In genomic region chr15:40982855-40983254, GRCh38 we compare ENCODE assay signal across 15 cellular contexts. TPM values are rescaled to one million over a fixed set of nuclear protein-coding genes. Genes with fewer than 3 reads are reported as not detected.
DNase-seq lines count a peak whose midpoint lies in the region; TF ChIP-seq lines count a peak whose summit lies in the region.
"Had no signal": no experiment of that assay in that cellular context is flagged by ENCODE, and none has a peak within 500 bp of the region (broad histone marks: within the 10 kb centered on the region; RNA-seq: fewer than 3 reads in every experiment).

No MANE protein-coding gene starts in this region.

- H3K27ac Mint-ChIP-seq in HFFc6 = peak overlapping the region; percentile 97
- H3K27ac Mint-ChIP-seq: type B pancreatic cell had no signal

- H3K4me3 ChIP-seq in ACC112 (ENCODE audit: low read depth, low read length) = no peak overlapping the region
- H3K4me3 ChIP-seq in astrocyte of the cerebellum (ENCODE audit: low read depth, low read length) = no peak overlapping the region
- H3K4me3 ChIP-seq: esophagus muscularis mucosa had no signal

- no peaks in the 10 kb centered on the region for H3K9me3 Mint-ChIP-seq in HFFc6
- H3K9me3 Mint-ChIP-seq: type B pancreatic cell had no signal

- H3K27me3 ChIP-seq in ACC112 (ENCODE audit: insufficient read depth, low read length) = no peaks in the 10 kb centered on the region
- H3K27me3 ChIP-seq: esophagus muscularis mucosa had no signal

- H3K27me3 Mint-ChIP-seq in HFFc6 (ENCODE audit: insufficient read depth) = peaks cover 6% of the 10 kb centered on the region
- H3K27me3 Mint-ChIP-seq: type B pancreatic cell had no signal

- DNase-seq in HFFc6 (peak; percentile 91), astrocyte of the cerebellum (ENCODE audit: low read depth) (peak; percentile 63), islet precursor cell (peak; percentile 45), NCI-H1436 treated with DMSO at 0.1 percent for 48 hours (lab: John Stamatoyannopoulos, UW) (no peak), NCI-H146 (lab: John Stamatoyannopoulos, UW) (no peak), iPS-NIHi7 (ENCODE audit: extremely low spot score) (no peak)
- no peak for DNase-seq in activated CD8-positive, alpha-beta memory T cell treated with anti-CD3 and anti-CD28 coated beads for 24 hours
- DNase-seq: activated gamma-delta T cell, DMS153, Karpas-422, NCI-H1930, SHP77 treated with DMSO at 0.1 percent for 48 hours had no signal

- H2AFZ ChIP-seq in ACC112 (ENCODE audit: low read length, unreplicated experiment) = no peak overlapping the region

- peaks cover 29% of the 10 kb centered on the region for H3K4me1 ChIP-seq in ACC112 (ENCODE audit: control insufficient read depth, insufficient read depth, low read length, unreplicated experiment)
- H3K4me1 ChIP-seq: esophagus muscularis mucosa had no signal

- in situ Hi-C loops in astrocyte of the cerebellum (cut with HindIII; ENCODE audit: low sequenced_read_pairs) = no loop called here

- H3K79me2 ChIP-seq in ACC112 (ENCODE audit: control insufficient read depth, insufficient read depth, low read length, unreplicated experiment) = no peaks in the 10 kb centered on the region

- H3K4me3 Mint-ChIP-seq in HFFc6 = peak overlapping the region; percentile 78
- H3K4me3 Mint-ChIP-seq: type B pancreatic cell had no signal

- peaks cover 59% of the 10 kb centered on the region for H3K36me3 Mint-ChIP-seq in HFFc6 (ENCODE audit: low read depth)

- H3K36me3 ChIP-seq in ACC112 (ENCODE audit: insufficient read depth, low read length) = peaks cover 39% of the 10 kb centered on the region

- peaks cover 70% of the 10 kb centered on the region for H3K4me1 Mint-ChIP-seq in HFFc6 (ENCODE audit: low read depth)

- TF ChIP-seq CTCF in HFFc6 (IDR thresholded peaks at IDR 0.05) (peak; percentile 30; the same call in 1 of the 2 replicates), astrocyte of the cerebellum (IDR thresholded peaks at IDR 0.05; ENCODE audit: low read depth, low read length, missing control alignments) (no peak)

- H3K27ac ChIP-seq in ACC112 (ENCODE audit: low read depth, low read length) = peak overlapping the region; percentile 71
- H3K27ac ChIP-seq: esophagus muscularis mucosa had no signal

RNA-seq across cellular contexts. Expression of gene CHAC1, which starts 29.6 kb away (rescaled TPM):
- total RNA-seq in HFFc6 (2021; fragmentation: NEBNext Ultra II Directional; extraction: Animal tissue kit (Norgen Biotek cat#: 25700)) = 10 to 100 TPM; 20.8 to 26.0 (median 24.2) TPM

RNA-seq across cellular contexts. Expression of gene DLL4, which starts 53.7 kb away (rescaled TPM):
- under 1 TPM in 2 of 6 experiments, not detected in 4; 0.05 to 0.11 TPM for total RNA-seq in HFFc6 (2021; fragmentation: NEBNext Ultra II Directional; extraction: Animal tissue kit (Norgen Biotek cat#: 25700))

Comparison
In these comparisons a context has a peak if more than half of its experiments do, and no peak if none do; other contexts are left out.
1. DNase-seq: peak in HFFc6 (single experiment), astrocyte of the cerebellum (single experiment) and islet precursor cell (single experiment); none in NCI-H1436 treated with DMSO at 0.1 percent for 48 hours (single experiment), activated CD8-positive, alpha-beta memory T cell treated with anti-CD3 and anti-CD28 coated beads for 24 hours (single experiment), NCI-H146 (single experiment) and iPS-NIHi7 (single experiment).